1 cellular context compared by ENCODE assay signal in the genomic region with DNA sequence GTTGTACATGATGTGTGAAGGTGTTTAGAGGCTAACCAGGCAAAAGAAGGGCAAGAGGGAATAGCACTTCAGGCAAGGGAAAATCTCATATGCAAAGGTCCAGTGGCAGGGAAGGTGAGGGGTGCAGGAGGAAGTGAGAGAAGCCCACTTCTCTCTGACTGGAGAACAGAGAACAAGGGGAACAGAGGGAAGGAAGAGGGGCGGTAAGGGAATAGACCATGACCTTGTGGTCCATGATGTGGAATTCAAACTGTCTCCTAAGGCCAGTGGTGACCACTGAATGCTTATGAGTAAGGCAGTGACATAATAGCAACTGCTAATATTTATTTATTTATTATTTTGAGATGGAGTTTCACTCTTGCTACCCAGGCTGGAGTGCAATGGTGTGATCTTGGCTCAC.
TF ChIP-seq lines count a peak whose summit lies in the region.

No MANE protein-coding gene starts in this region.

TF ChIP-seq in HEK293, 187 proteins besides CTCF, POLR2A, EP300 and RAD21 (continued from another document):
- TF ChIP-seq, protein P1, sequence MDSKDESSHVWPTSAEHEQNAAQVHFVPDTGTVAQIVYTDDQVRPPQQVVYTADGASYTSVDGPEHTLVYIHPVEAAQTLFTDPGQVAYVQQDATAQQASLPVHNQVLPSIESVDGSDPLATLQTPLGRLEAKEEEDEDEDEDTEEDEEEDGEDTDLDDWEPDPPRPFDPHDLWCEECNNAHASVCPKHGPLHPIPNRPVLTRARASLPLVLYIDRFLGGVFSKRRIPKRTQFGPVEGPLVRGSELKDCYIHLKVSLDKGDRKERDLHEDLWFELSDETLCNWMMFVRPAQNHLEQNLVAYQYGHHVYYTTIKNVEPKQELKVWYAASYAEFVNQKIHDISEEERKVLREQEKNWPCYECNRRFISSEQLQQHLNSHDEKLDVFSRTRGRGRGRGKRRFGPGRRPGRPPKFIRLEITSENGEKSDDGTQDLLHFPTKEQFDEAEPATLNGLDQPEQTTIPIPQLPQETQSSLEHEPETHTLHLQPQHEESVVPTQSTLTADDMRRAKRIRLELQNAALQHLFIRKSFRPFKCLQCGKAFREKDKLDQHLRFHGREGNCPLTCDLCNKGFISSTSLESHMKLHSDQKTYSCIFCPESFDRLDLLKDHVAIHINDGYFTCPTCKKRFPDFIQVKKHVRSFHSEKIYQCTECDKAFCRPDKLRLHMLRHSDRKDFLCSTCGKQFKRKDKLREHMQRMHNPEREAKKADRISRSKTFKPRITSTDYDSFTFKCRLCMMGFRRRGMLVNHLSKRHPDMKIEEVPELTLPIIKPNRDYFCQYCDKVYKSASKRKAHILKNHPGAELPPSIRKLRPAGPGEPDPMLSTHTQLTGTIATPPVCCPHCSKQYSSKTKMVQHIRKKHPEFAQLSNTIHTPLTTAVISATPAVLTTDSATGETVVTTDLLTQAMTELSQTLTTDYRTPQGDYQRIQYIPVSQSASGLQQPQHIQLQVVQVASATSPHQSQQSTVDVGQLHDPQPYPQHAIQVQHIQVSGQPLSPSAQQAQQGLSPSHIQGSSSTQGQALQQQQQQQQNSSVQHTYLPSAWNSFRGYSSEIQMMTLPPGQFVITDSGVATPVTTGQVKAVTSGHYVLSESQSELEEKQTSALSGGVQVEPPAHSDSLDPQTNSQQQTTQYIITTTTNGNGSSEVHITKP (tag by site-specific recombination; IDR thresholded peaks at IDR 0.05), result peak; percentile 50; the same call in 1 of the 2 replicates
